Comparison of ENCODE assay signal across 11 cellular contexts in genomic region chr3:156478931-156479330, GRCh38.
"Had no signal": no experiment of that assay in that cellular context is flagged by ENCODE, and none has a peak within 500 bp of the region (broad histone marks: within the 10 kb centered on the region; RNA-seq: fewer than 3 reads in every experiment).

No MANE protein-coding gene starts in this region.

- H3K9me3 Mint-ChIP-seq: activated naive CD4-positive, alpha-beta T cell treated with anti-CD3 and anti-CD28 coated beads for 36 hours; activated naive CD8-positive, alpha-beta T cell treated with anti-CD3 and anti-CD28 coated beads, Interleukin-2, amount 50 U/mL, for 24 hours; activated T-helper 2 cell treated with anti-CD3 and anti-CD28 coated beads, Interferon-gamma antibody, Interleukin-2, Interleukin-4, amounts not matched to agents 10 μg/mL and 5 μg/mL and 100 μg/mL, durations not matched to agents 14 hours and 24 hours and 36 hours; endodermal cell had no signal

- DNase-seq: activated naive CD4-positive, alpha-beta T cell treated with anti-CD3 and anti-CD28 coated beads for 36 hours; activated naive CD8-positive, alpha-beta T cell treated with anti-CD3 and anti-CD28 coated beads, Interleukin-2, amount 50 U/mL, for 24 hours; aorta; endodermal cell; left colon; lower lobe of right lung; right lobe of liver; stomach; T-helper 9 cell; upper lobe of right lung had no signal

- H3K27ac Mint-ChIP-seq: activated naive CD4-positive, alpha-beta T cell treated with anti-CD3 and anti-CD28 coated beads for 36 hours; activated naive CD8-positive, alpha-beta T cell treated with anti-CD3 and anti-CD28 coated beads, Interleukin-2, amount 50 U/mL, for 24 hours; activated T-helper 2 cell treated with anti-CD3 and anti-CD28 coated beads, Interferon-gamma antibody, Interleukin-2, Interleukin-4, amounts not matched to agents 10 μg/mL and 5 μg/mL and 100 μg/mL, durations not matched to agents 14 hours and 24 hours and 36 hours; endodermal cell had no signal

- H3K4me3 Mint-ChIP-seq: activated naive CD4-positive, alpha-beta T cell treated with anti-CD3 and anti-CD28 coated beads for 36 hours; activated naive CD8-positive, alpha-beta T cell treated with anti-CD3 and anti-CD28 coated beads, Interleukin-2, amount 50 U/mL, for 24 hours; endodermal cell had no signal
